8 cellular contexts compared by ENCODE assay signal in genomic region chr6:14270925-14271791, GRCh38.
DNase-seq lines count a peak whose midpoint lies in the region; ATAC-seq and TF ChIP-seq lines count a peak whose summit lies in the region.

No MANE protein-coding gene starts in this region.

- H3K4me2 ChIP-seq in IMR-90 (ENCODE audit: low read depth, low read length): no peak overlapping the region

- BruUV-seq in IMR-90 (replicated peaks; lab: Mats Ljungman, UMichigan): no TSS peak

- H3K9me3 ChIP-seq in IMR-90 (ENCODE audit: control insufficient read depth, insufficient read depth, low read length) (peaks cover 7% of the 10 kb centered on the region; the same call in 1 of the 2 replicates), HAP-1 (no peaks in the 10 kb centered on the region)

- H2BK15ac ChIP-seq in IMR-90 (ENCODE audit: low read depth, low read length): no peak overlapping the region; the same call in 2 of the 3 replicates

- H3K4ac ChIP-seq in IMR-90 (ENCODE audit: low read depth, low read length): no peak overlapping the region

- H3K4me1 Mint-ChIP-seq in stimulated activated memory B cell treated with anti-CD40 and anti-IgM and Interleukin-4, amounts not matched to agents 10 μg/mL and 1 μg/mL and 100 μg/mL, for 72 hours: peaks cover 71% of the 10 kb centered on the region

- no peak overlapping the region for H4K5ac ChIP-seq in IMR-90 (ENCODE audit: low read depth, low read length)

- peaks cover 5% of the 10 kb centered on the region for H3K27me3 ChIP-seq in IMR-90 (ENCODE audit: control insufficient read depth, insufficient read depth, low read length)
- no peaks in the 10 kb centered on the region for H3K27me3 ChIP-seq in foreskin keratinocyte
- H3K27me3 ChIP-seq in HAP-1 (ENCODE audit: low read depth): no peaks in the 10 kb centered on the region

- H2BK20ac ChIP-seq in IMR-90 (ENCODE audit: low read depth, low read length): no peak overlapping the region

- peak overlapping the region; percentile 33 for H3K27ac Mint-ChIP-seq in stimulated activated memory B cell treated with anti-CD40 and anti-IgM and Interleukin-4, amounts not matched to agents 10 μg/mL and 1 μg/mL and 100 μg/mL, for 72 hours

- no peak overlapping the region for H4K91ac ChIP-seq in IMR-90 (ENCODE audit: insufficient read depth, low read depth, low read length)

- H3K79me1 ChIP-seq in IMR-90 (ENCODE audit: low read depth in 1 of 2, low read length in 2 of 2): no peaks in the 10 kb centered on the region

- no peak overlapping the region for H2AK9ac ChIP-seq in IMR-90 (replicated peaks; ENCODE audit: low read depth, low read length, poor library complexity)

- POLR2A ChIA-PET in IMR-90 (lab: Charles Lee; ENCODE audit: unreplicated experiment) (no interaction called here), GM10248 (lab: Yijun Ruan, JAX) (no interaction called here)

- H4K20me1 ChIP-seq in IMR-90 (ENCODE audit: insufficient read depth, low read length): no peaks in the 10 kb centered on the region

- no peak for TF ChIP-seq RAD21 in IMR-90 (IDR thresholded peaks at IDR 0.05; ENCODE audit: low read length)

- H3K14ac ChIP-seq in IMR-90 (replicated peaks; ENCODE audit: low read depth, low read length): no peak overlapping the region

- H3K4me3 Mint-ChIP-seq in stimulated activated memory B cell treated with anti-CD40 and anti-IgM and Interleukin-4, amounts not matched to agents 10 μg/mL and 1 μg/mL and 100 μg/mL, for 72 hours: no peak overlapping the region

- H3K56ac ChIP-seq in IMR-90 (ENCODE audit: extremely low read depth, insufficient read depth, low read length): no peak overlapping the region

- H3K36me3 Mint-ChIP-seq in stimulated activated memory B cell treated with anti-CD40 and anti-IgM and Interleukin-4, amounts not matched to agents 10 μg/mL and 1 μg/mL and 100 μg/mL, for 72 hours: peaks cover 11% of the 10 kb centered on the region

- ATAC-seq in IMR-90 (ENCODE audit: low read depth) (peak; percentile 54), foreskin keratinocyte (peak; percentile 91)
- no peak for ATAC-seq in stimulated activated memory B cell treated with anti-CD40 and anti-IgM and Interleukin-4, amounts not matched to agents 10 μg/mL and 1 μg/mL and 100 μg/mL, for 72 hours

- H4K8ac ChIP-seq in IMR-90 (ENCODE audit: low read depth in 2 of 2, low read length in 2 of 2): no peak overlapping the region; a peak in 1 of 4 replicates

- dilution Hi-C loops in IMR-90 (cut with HindIII; ENCODE audit: low sequenced_read_pairs, unreplicated experiment): no loop called here

- no peak overlapping the region for H3K27ac ChIP-seq in IMR-90 (ENCODE audit: insufficient read depth, low read length)
- H3K27ac ChIP-seq in foreskin keratinocyte: peak overlapping the region; percentile 82

- no peak overlapping the region for H2BK5ac ChIP-seq in IMR-90 (ENCODE audit: low read depth, low read length, poor library complexity, severe bottlenecking)

- H3K36me3 ChIP-seq in IMR-90 (ENCODE audit: control insufficient read depth, insufficient read depth, low read length) (no peaks in the 10 kb centered on the region), HAP-1 (replicated peaks) (no peaks in the 10 kb centered on the region)

- no peak overlapping the region for H3K23ac ChIP-seq in IMR-90 (ENCODE audit: low read depth, low read length)

- H2AK5ac ChIP-seq in IMR-90 (ENCODE audit: low read depth, low read length): no peak overlapping the region; the same call in 1 of the 2 replicates

- no peak for TF ChIP-seq CTCF in IMR-90 (conservative IDR thresholded peaks at IDR 0.05; ENCODE audit: low read depth, low read length)
- TF ChIP-seq CTCF in foreskin keratinocyte (conservative IDR thresholded peaks at IDR 0.05): peak; percentile 52
- no peak for TF ChIP-seq CTCF in GM10248 (IDR thresholded peaks at IDR 0.05; ENCODE audit: control extremely low read depth, extremely low read depth, low read depth, missing control alignments)

- peaks cover 4% of the 10 kb centered on the region; the same call in 1 of the 2 replicates for H3K4me1 ChIP-seq in IMR-90 (ENCODE audit: control insufficient read depth, insufficient read depth, low read length)
- peaks cover 21% of the 10 kb centered on the region for H3K4me1 ChIP-seq in foreskin keratinocyte
- no peaks in the 10 kb centered on the region for H3K4me1 ChIP-seq in HAP-1

- peak; percentile 74 for DNase-seq in IMR-90
- peak; percentile 7 for DNase-seq in activated CD8-positive, alpha-beta memory T cell treated with anti-CD3 and anti-CD28 coated beads, Interleukin-2, amount 50 U/mL, for 1 hour (ENCODE audit: extremely low read depth)
- DNase-seq in foreskin keratinocyte: peak; percentile 99 to 100
- no peak for DNase-seq in NCI-H1105 treated with DMSO at 0.1 percent for 48 hours (lab: John Stamatoyannopoulos, UW)
- DNase-seq in HAP-1 (ENCODE audit: low spot score in 2 of 2): no peak
- DNase-seq in NCI-H446 treated with DMSO at 0.1 percent for 48 hours (lab: John Stamatoyannopoulos, UW): no peak
- DNase-seq in GM10248 (ENCODE audit: extremely low spot score): no peak

- CTCF ChIA-PET in IMR-90 (lab: Yijun Ruan, JAX) (no interaction called here), GM10248 (lab: Yijun Ruan, JAX) (interaction anchor here (0.7 to 1.4 kb wide), 2 partner anchors 46 to 349 kb away, joined by 3 read pairs; no protein-coding TSS in a partner anchor)

- TF ChIP-seq POLR2A in IMR-90 (IDR thresholded peaks at IDR 0.05; ENCODE audit: low read depth, low read length): no peak

- H2AFZ ChIP-seq in IMR-90 (replicated peaks; ENCODE audit: low read length, poor library complexity): peak overlapping the region; percentile 64

- in situ Hi-C loops in IMR-90 (cut with MboI; ENCODE audit: low sequenced_read_pairs): no loop called here
- in situ Hi-C loops in HAP-1 (cut with MboI; ENCODE audit: low sequenced_read_pairs): no loop called here

- H3K9me3 Mint-ChIP-seq in stimulated activated memory B cell treated with anti-CD40 and anti-IgM and Interleukin-4, amounts not matched to agents 10 μg/mL and 1 μg/mL and 100 μg/mL, for 72 hours: no peaks in the 10 kb centered on the region

- no peak overlapping the region for H3K9ac ChIP-seq in IMR-90 (ENCODE audit: low read depth, low read length)

- no peak overlapping the region; the same call in 1 of the 2 replicates for H2BK120ac ChIP-seq in IMR-90 (ENCODE audit: low read depth, low read length)

- H3K9me1 ChIP-seq in IMR-90 (ENCODE audit: insufficient read depth, low read length): no peaks in the 10 kb centered on the region

- intact Hi-C loops in IMR-90 (cut with micrococcal nuclease): no loop called here

- no peak overlapping the region for H3K18ac ChIP-seq in IMR-90 (ENCODE audit: low read depth, low read length)

- 88% methylated on average over 4 of the region's 11 CpGs; no CpG with 5 or more reads in 1 of the 2 experiments for WGBS in IMR-90 (ENCODE audit: extremely low coverage in 2 of 2, insufficient read length in 1 of 2), 2 experiments

- H3K4me3 ChIP-seq in IMR-90 (ENCODE audit: insufficient read depth, low read depth, low read length) (no peak overlapping the region), HAP-1 (no peak overlapping the region)

- H3K27me3 Mint-ChIP-seq in stimulated activated memory B cell treated with anti-CD40 and anti-IgM and Interleukin-4, amounts not matched to agents 10 μg/mL and 1 μg/mL and 100 μg/mL, for 72 hours: no peaks in the 10 kb centered on the region

TF ChIP-seq in IMR-90, 13 proteins besides CTCF, POLR2A, EP300 and RAD21:
- TF ChIP-seq RCOR1 (IDR thresholded peaks at IDR 0.05; ENCODE audit: insufficient replicate concordance, low read length) (no peak), MXI1 (IDR thresholded peaks at IDR 0.05; ENCODE audit: borderline replicate concordance, low read depth, low read length) (no peak), NFE2L2 (IDR thresholded peaks at IDR 0.05; ENCODE audit: low read depth, low read length) (no peak), CHD1 (IDR thresholded peaks at IDR 0.05; ENCODE audit: low read depth, low read length) (no peak), RFX5 (IDR thresholded peaks at IDR 0.05; ENCODE audit: low read depth, low read length) (no peak), MAZ (IDR thresholded peaks at IDR 0.05; ENCODE audit: borderline replicate concordance, low read depth, low read length) (no peak), FOS (IDR thresholded peaks at IDR 0.05; ENCODE audit: low read depth, low read length) (no peak), SMC3 (IDR thresholded peaks at IDR 0.05; ENCODE audit: low read depth, low read length) (no peak), MAFK (IDR thresholded peaks at IDR 0.05; ENCODE audit: low read depth, low read length) (no peak), CEBPB (IDR thresholded peaks at IDR 0.05; ENCODE audit: low read depth, low read length) (no peak), BHLHE40 (IDR thresholded peaks at IDR 0.05; ENCODE audit: low read depth, low read length) (no peak), USF2 (IDR thresholded peaks at IDR 0.05; ENCODE audit: low read depth, low read length) (no peak)
- TF ChIP-seq, protein P1, sequence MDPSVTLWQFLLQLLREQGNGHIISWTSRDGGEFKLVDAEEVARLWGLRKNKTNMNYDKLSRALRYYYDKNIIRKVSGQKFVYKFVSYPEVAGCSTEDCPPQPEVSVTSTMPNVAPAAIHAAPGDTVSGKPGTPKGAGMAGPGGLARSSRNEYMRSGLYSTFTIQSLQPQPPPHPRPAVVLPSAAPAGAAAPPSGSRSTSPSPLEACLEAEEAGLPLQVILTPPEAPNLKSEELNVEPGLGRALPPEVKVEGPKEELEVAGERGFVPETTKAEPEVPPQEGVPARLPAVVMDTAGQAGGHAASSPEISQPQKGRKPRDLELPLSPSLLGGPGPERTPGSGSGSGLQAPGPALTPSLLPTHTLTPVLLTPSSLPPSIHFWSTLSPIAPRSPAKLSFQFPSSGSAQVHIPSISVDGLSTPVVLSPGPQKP (IDR thresholded peaks at IDR 0.05; ENCODE audit: borderline replicate concordance, low read depth, low read length): no peak
TF ChIP-seq in IMR-90: peak in this region for 0.

Comparison
In these comparisons a context has a peak if more than half of its experiments do, and no peak if none do; other contexts are left out.
1. DNase-seq: peak in IMR-90 (single experiment), activated CD8-positive, alpha-beta memory T cell treated with anti-CD3 and anti-CD28 coated beads, Interleukin-2, amount 50 U/mL, for 1 hour (single experiment) and foreskin keratinocyte (2 of 2); none in NCI-H1105 treated with DMSO at 0.1 percent for 48 hours (single experiment), HAP-1 (0 of 2), NCI-H446 treated with DMSO at 0.1 percent for 48 hours (single experiment) and GM10248 (single experiment).